1 cellular context compared by ENCODE assay signal in genomic region chr22:30224161-30224857, GRCh38.
A peak's percentile ranks its signal among the peaks of the same experiment; 100 is the strongest.
TF ChIP-seq lines count a peak whose summit lies in the region.

No MANE protein-coding gene starts in this region.

TF ChIP-seq in HEK293, 187 proteins besides CTCF, POLR2A, EP300 and RAD21 (continued from another document):
- TF ChIP-seq PRDM4 (tag by site-specific recombination; IDR thresholded peaks at IDR 0.05) (no peak), ZNF530 (tag by site-specific recombination; IDR thresholded peaks at IDR 0.05; ENCODE audit: low read depth) (no peak), ZNF571 (tag by site-specific recombination; IDR thresholded peaks at IDR 0.05) (no peak), ZBTB17 (tag by site-specific recombination; IDR thresholded peaks at IDR 0.05) (peak; percentile 34; the same call in 1 of the 2 replicates), KLF1 (tag by site-specific recombination; IDR thresholded peaks at IDR 0.05) (no peak), ZNF148 (tag by site-specific recombination; IDR thresholded peaks at IDR 0.05; ENCODE audit: borderline replicate concordance) (no peak), GLIS1 (tag by site-specific recombination; IDR thresholded peaks at IDR 0.05) (peak; percentile 77), ZNF521 (tag by site-specific recombination; IDR thresholded peaks at IDR 0.05) (no peak), ZNF211 (tag by site-specific recombination; IDR thresholded peaks at IDR 0.05; ENCODE audit: low read depth) (no peak), ZNF140 (tag by site-specific recombination; IDR thresholded peaks at IDR 0.05) (no peak), ZNF239 (tag by site-specific recombination; IDR thresholded peaks at IDR 0.05) (no peak), ZNF146 (tag by site-specific recombination; IDR thresholded peaks at IDR 0.05) (no peak), ZNF776 (tag by site-specific recombination; IDR thresholded peaks at IDR 0.05; ENCODE audit: borderline replicate concordance) (no peak)
